8 cellular contexts compared by ENCODE assay signal in genomic region chr6:45377555-45378323, GRCh38. TPM values are rescaled to one million over a fixed set of nuclear protein-coding genes. Genes with fewer than 3 reads are reported as not detected.
A peak's percentile ranks its signal among the peaks of the same experiment; 100 is the strongest.
DNase-seq lines count a peak whose midpoint lies in the region; ATAC-seq and TF ChIP-seq lines count a peak whose summit lies in the region.

Gene SUPT3H (minus strand): TSS chr6:45377934.

- H3K9ac ChIP-seq in GM23248 (peak within 1 kb of the TSS; percentile 94), Karpas-422 (ENCODE audit: low read length) (peak within 1 kb of the TSS; percentile 87), neural cell (ENCODE audit: low read length) (peak within 1 kb of the TSS; percentile 86)

- H3K27ac Mint-ChIP-seq in stimulated activated naive CD8-positive, alpha-beta T cell treated with anti-CD3 and anti-CD28 coated beads, Interleukin-15, amount 100 ng/mL, for 72 hours = peak within 1 kb of the TSS; percentile 99 to 100

- peak within 1 kb of the TSS; percentile 91 for H3K27ac ChIP-seq in GM23248
- H3K27ac ChIP-seq in Karpas-422 (ENCODE audit: low read length) = peak within 1 kb of the TSS; percentile 62
- H3K27ac ChIP-seq in neural cell (ENCODE audit: low read length) = peak within 1 kb of the TSS; percentile 85

- no peaks in the 10 kb centered on the region for H3K9me3 Mint-ChIP-seq in stimulated activated naive CD8-positive, alpha-beta T cell treated with anti-CD3 and anti-CD28 coated beads, Interleukin-15, amount 100 ng/mL, for 72 hours

- in situ Hi-C loops in GM23248 (cut with MboI) = no loop called here

- DNase-seq in EL (peak; percentile 94), GM23248 (peak; percentile 97), Karpas-422 (peak; percentile 96), RPMI8226 (peak; percentile 95), fibroblast of the conjunctiva (ENCODE audit: low read depth) (peak; percentile 92)
- peak; percentile 82 for DNase-seq in activated effector memory CD4-positive, alpha-beta T cell treated with Interleukin-2 at 50 U/mL for 16 hours
- peak; percentile 93 to 96 for DNase-seq in stimulated activated naive CD8-positive, alpha-beta T cell treated with anti-CD3 and anti-CD28 coated beads, Interleukin-15, amount 100 ng/mL, for 72 hours

- no peak for TF ChIP-seq RAD21 in neural cell (conservative IDR thresholded peaks at IDR 0.05)

- peak; percentile 90 for ATAC-seq in stimulated activated naive CD8-positive, alpha-beta T cell treated with anti-CD3 and anti-CD28 coated beads, Interleukin-15, amount 100 ng/mL, for 72 hours

- H3K4me3 Mint-ChIP-seq in stimulated activated naive CD8-positive, alpha-beta T cell treated with anti-CD3 and anti-CD28 coated beads, Interleukin-15, amount 100 ng/mL, for 72 hours = peak within 1 kb of the TSS; percentile 96 to 97

- H2AFZ ChIP-seq in GM23248 (peak within 1 kb of the TSS; percentile 87), Karpas-422 (ENCODE audit: low read length) (peak within 1 kb of the TSS; percentile 98), neural cell (ENCODE audit: low read depth, low read length) (peak within 1 kb of the TSS; percentile 93)

- no peaks in the 10 kb centered on the region for H3K27me3 Mint-ChIP-seq in stimulated activated naive CD8-positive, alpha-beta T cell treated with anti-CD3 and anti-CD28 coated beads, Interleukin-15, amount 100 ng/mL, for 72 hours

- H3K4me3 ChIP-seq in GM23248 = peak within 1 kb of the TSS; percentile 86
- peak within 1 kb of the TSS; percentile 95 for H3K4me3 ChIP-seq in Karpas-422 (ENCODE audit: low read length)
- peak within 1 kb of the TSS; percentile 89 for H3K4me3 ChIP-seq in neural cell (ENCODE audit: low read length)

- H3K79me2 ChIP-seq in GM23248 (ENCODE audit: insufficient read depth) (peaks cover 44% of the 10 kb centered on the region), Karpas-422 (ENCODE audit: low read length) (no peaks in the 10 kb centered on the region), neural cell (replicated peaks; ENCODE audit: insufficient read depth, low read length) (peaks cover 16% of the 10 kb centered on the region)

- H3K4me1 Mint-ChIP-seq in stimulated activated naive CD8-positive, alpha-beta T cell treated with anti-CD3 and anti-CD28 coated beads, Interleukin-15, amount 100 ng/mL, for 72 hours = peaks cover 32% of the 10 kb centered on the region

- H3K9me2 ChIP-seq in GM23248 (ENCODE audit: insufficient read depth) (no peaks in the 10 kb centered on the region), Karpas-422 (replicated peaks; ENCODE audit: insufficient read depth, low read length) (no peaks in the 10 kb centered on the region), neural cell (ENCODE audit: insufficient read depth, low read length) (no peaks in the 10 kb centered on the region)

- peak; percentile 30 for TF ChIP-seq CTCF in neural cell (IDR thresholded peaks at IDR 0.05; ENCODE audit: poor library complexity, severe bottlenecking)

- H3K27me3 ChIP-seq in GM23248 (replicated peaks; ENCODE audit: insufficient read depth) (no peaks in the 10 kb centered on the region), Karpas-422 (ENCODE audit: low read length) (no peaks in the 10 kb centered on the region), neural cell (ENCODE audit: insufficient read depth, low read depth, low read length) (no peaks in the 10 kb centered on the region)

- H3K4me1 ChIP-seq in GM23248 (ENCODE audit: insufficient read depth) (peaks cover 22% of the 10 kb centered on the region), Karpas-422 (ENCODE audit: low read length) (peaks cover 34% of the 10 kb centered on the region)

- H3K36me3 ChIP-seq in GM23248 (ENCODE audit: low read depth) = no peaks in the 10 kb centered on the region
- H3K36me3 ChIP-seq in Karpas-422 (ENCODE audit: insufficient read depth, low read length) = no peaks in the 10 kb centered on the region
- H3K36me3 ChIP-seq in neural cell (ENCODE audit: insufficient read depth, low read length) = no peaks in the 10 kb centered on the region

- no peak for TF ChIP-seq EP300 in neural cell (conservative IDR thresholded peaks at IDR 0.05; ENCODE audit: poor library complexity, severe bottlenecking)

- H4K20me1 ChIP-seq in GM23248 (ENCODE audit: insufficient read depth) (no peaks in the 10 kb centered on the region), Karpas-422 (ENCODE audit: insufficient read depth, low read depth, low read length) (no peaks in the 10 kb centered on the region), neural cell (ENCODE audit: insufficient read depth) (no peaks in the 10 kb centered on the region)

- peaks cover 5% of the 10 kb centered on the region; the same call in 1 of the 2 replicates for H3F3A ChIP-seq in GM23248 (ENCODE audit: insufficient read depth)
- H3F3A ChIP-seq in neural cell (ENCODE audit: insufficient read depth, low read length, poor library complexity, severe bottlenecking) = peaks cover 3% of the 10 kb centered on the region

- H3K9me3 ChIP-seq in GM23248 (ENCODE audit: low read depth) (no peaks in the 10 kb centered on the region), Karpas-422 (ENCODE audit: low read length) (no peaks in the 10 kb centered on the region), neural cell (ENCODE audit: low read length) (no peaks in the 10 kb centered on the region)

- WGBS in GM23248 (ENCODE audit: low coverage in 1 of 2, low lambda C conversion rate in 2 of 2, missing lambda C conversion rate in 2 of 2), 2 experiments = 1 to 2% methylated on average over 45 to 65 of the region's 75 CpGs

- H3K4me2 ChIP-seq in GM23248 (ENCODE audit: unreplicated experiment) (peak within 1 kb of the TSS; percentile 88), Karpas-422 (ENCODE audit: low read depth, low read length, poor library complexity, severe bottlenecking) (peak within 1 kb of the TSS; percentile 92), neural cell (ENCODE audit: low read length) (peak within 1 kb of the TSS; percentile 90)

TF ChIP-seq in neural cell, 6 proteins besides CTCF, POLR2A, EP300 and RAD21:
- TF ChIP-seq REST (IDR thresholded peaks at IDR 0.05; ENCODE audit: borderline replicate concordance) (no peak), TAF1 (IDR thresholded peaks at IDR 0.05; ENCODE audit: low read depth) (peak; percentile 78), EZH2 (IDR thresholded peaks at IDR 0.05; ENCODE audit: borderline replicate concordance, insufficient read depth, low read length, poor library complexity, severe bottlenecking) (no peak), POLR2AphosphoS5 (IDR thresholded peaks at IDR 0.05) (peak; percentile 55), SMC3 (conservative IDR thresholded peaks at IDR 0.05; ENCODE audit: poor library complexity) (peak; percentile 51), MXI1 (conservative IDR thresholded peaks at IDR 0.05; ENCODE audit: poor library complexity, severe bottlenecking) (peak; percentile 86)

RNA-seq across cellular contexts. Expression of gene SUPT3H, which starts in this region (rescaled TPM):
- total RNA-seq in GM23248 (2014; rRNA removed; shearing (Covaris generic)) = 2.9 and 12.4 TPM in 2 replicates
- polyA plus RNA-seq in GM23248 (2016; fragmentation: Nextera tagmentation; extraction: Ambion mirVana) = 9.3 TPM in 2 replicates
- 2.0 and 2.6 TPM in 2 replicates for total RNA-seq in Karpas-422 (2014; rRNA removed; shearing (Covaris generic); ENCODE audit: low replicate concordance)
- 6.2 and 6.8 TPM in 2 replicates for polyA plus RNA-seq in neural cell
- 25.8 and 26.3 TPM in 2 replicates for polyA minus RNA-seq in neural cell

Comparison
In these comparisons a context has a peak if more than half of its experiments do, and no peak if none do; other contexts are left out.
1. Peak in every context shown above with its lines: DNase-seq, ATAC-seq, H3K4me3 ChIP-seq and H3K27ac ChIP-seq.